In the genomic region with DNA sequence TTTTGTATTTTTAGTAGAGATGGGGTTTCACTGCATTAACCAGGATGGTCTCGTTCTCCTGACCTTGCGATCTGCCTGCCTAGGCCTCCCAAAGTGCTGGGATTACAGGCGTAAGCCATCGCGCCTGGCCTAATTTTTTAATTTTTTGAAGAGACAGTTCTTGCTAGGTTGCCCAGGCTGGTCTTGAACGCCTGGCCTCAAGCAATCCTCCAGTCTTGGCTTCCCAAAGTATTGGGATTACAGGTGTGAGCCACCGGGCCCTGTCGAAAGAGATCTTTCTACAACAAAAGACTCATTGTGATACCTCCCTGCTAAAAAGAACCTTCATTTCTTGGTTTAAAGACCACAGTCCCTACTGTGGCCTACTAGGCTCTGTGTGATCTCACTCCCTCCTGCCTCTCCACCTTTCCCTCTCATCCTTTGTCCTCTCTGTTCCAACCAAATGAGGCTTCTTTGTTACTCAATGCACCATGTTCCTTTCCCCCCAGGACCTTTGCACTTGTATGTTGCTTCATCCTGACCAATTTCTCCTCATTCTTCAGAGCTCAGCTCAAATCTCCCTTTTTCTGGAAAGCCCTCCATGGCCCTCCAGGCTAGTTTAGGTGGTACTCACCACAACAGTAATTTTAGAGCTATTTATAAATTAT, we compare ENCODE assay signal across 1 cellular context.
TF ChIP-seq lines count a peak whose summit lies in the region.

No MANE protein-coding gene starts in this region.

TF ChIP-seq in HEK293, 187 proteins besides CTCF, POLR2A, EP300 and RAD21:
- TF ChIP-seq ZNF623 (tag by site-specific recombination; IDR thresholded peaks at IDR 0.05) = 0 out of 2 replicates have a peak, but pooled peaks have one; percentile 13
- no peak for TF ChIP-seq ZNF138 (tag by site-specific recombination; IDR thresholded peaks at IDR 0.05; ENCODE audit: borderline replicate concordance)
